ENCODE assay signal across 1 cellular context in genomic region chr22:38935023-38935422, GRCh38.
TF ChIP-seq lines count a peak whose summit lies in the region.

No MANE protein-coding gene starts in this region.

TF ChIP-seq in HCT116, 20 proteins besides CTCF, POLR2A, EP300 and RAD21 (continued from another document):
- TF ChIP-seq SP1 (IDR thresholded peaks at IDR 0.05; ENCODE audit: low read depth) (peak; percentile 73), SIN3A (IDR thresholded peaks at IDR 0.05; ENCODE audit: low read depth) (0 out of 2 replicates have a peak, but pooled peaks have one; percentile 16), FOSL1 (IDR thresholded peaks at IDR 0.05; ENCODE audit: low read depth) (no peak), EZH2 (IDR thresholded peaks at IDR 0.05) (no peak)
